21 cellular contexts compared by ENCODE assay signal in genomic region chr13:99893567-99893966, GRCh38.
"Had no signal": no experiment of that assay in that cellular context is flagged by ENCODE, and none has a peak within 500 bp of the region (broad histone marks: within the 10 kb centered on the region; RNA-seq: fewer than 3 reads in every experiment).

No MANE protein-coding gene starts in this region.

- H3K9me3 ChIP-seq: spleen, tibial nerve, uterus had no signal

- H3K27ac ChIP-seq: cardiac muscle cell, spleen, tibial nerve, uterus had no signal

- H3K36me3 Mint-ChIP-seq: activated naive CD4-positive, alpha-beta T cell treated with anti-CD3 and anti-CD28 coated beads, Interleukin-2, amount 50 U/mL, for 24 hours; natural killer cell treated with Interleukin-12 subunit alpha and Interleukin-12 subunit beta and Interleukin-15 and Interleukin-18, amount 100 ng/mL, for 72 hours; stimulated activated naive B cell treated with anti-CD40 and anti-IgM and Interleukin-4, amounts not matched to agents 10 μg/mL and 1 μg/mL and 100 μg/mL, for 72 hours had no signal

- H3K4me3 ChIP-seq: cardiac muscle cell, spleen, tibial nerve, uterus had no signal

- DNase-seq: activated CD4-positive, alpha-beta T cell treated with anti-CD3 and anti-CD28 coated beads, Interleukin-2, amount 10 ng/mL, durations not matched to agents 24 days and 14 days; activated CD4-positive, CD25-positive, alpha-beta regulatory T cell; activated CD8-positive, alpha-beta memory T cell treated with anti-CD3 and anti-CD28 coated beads, Interleukin-2, amount 50 U/mL, for 48 hours; activated effector memory CD4-positive, alpha-beta T cell treated with anti-CD3 and anti-CD28 coated beads, Interleukin-2, amount 50 U/mL, for 16 hours; activated T-cell treated with anti-CD3 and anti-CD28 coated beads, Interleukin-2, amount 50 U/mL, for 72 hours; erythroblast; foreskin melanocyte; hypothalamus; nucleus accumbens; spleen; stimulated activated CD4-positive, alpha-beta T cell treated with anti-CD3 and anti-CD28 coated beads, Interleukin-4, amount 100 ng/mL, for 4 hours; stimulated activated naive B cell treated with anti-CD40 and anti-IgM and Interleukin-4, amounts not matched to agents 10 μg/mL and 1 μg/mL and 100 μg/mL, for 72 hours; T-cell; T-helper 9 cell; uterus had no signal

- ATAC-seq: activated T-cell treated with anti-CD3 and anti-CD28 coated beads, Interleukin-2, amount 50 U/mL, for 72 hours; left lobe of liver; T-cell had no signal

- H3K9me3 Mint-ChIP-seq: activated CD4-positive, alpha-beta T cell treated with anti-CD3 and anti-CD28 coated beads, Interleukin-2, amount 10 ng/mL, durations not matched to agents 24 days and 14 days; activated naive CD4-positive, alpha-beta T cell treated with anti-CD3 and anti-CD28 coated beads, Interleukin-2, amount 50 U/mL, for 24 hours; activated T-cell treated with anti-CD3 and anti-CD28 coated beads, Interleukin-2, amount 50 U/mL, for 72 hours; mesothelial cell of epicardium; natural killer cell treated with Interleukin-12 subunit alpha and Interleukin-12 subunit beta and Interleukin-15 and Interleukin-18, amount 100 ng/mL, for 72 hours; stimulated activated naive B cell treated with anti-CD40 and anti-IgM and Interleukin-4, amounts not matched to agents 10 μg/mL and 1 μg/mL and 100 μg/mL, for 72 hours; T-cell had no signal

- H3K4me3 Mint-ChIP-seq: mesothelial cell of epicardium had no signal

- H3K27ac Mint-ChIP-seq: activated CD4-positive, alpha-beta T cell treated with anti-CD3 and anti-CD28 coated beads, Interleukin-2, amount 10 ng/mL, durations not matched to agents 24 days and 14 days; activated naive CD4-positive, alpha-beta T cell treated with anti-CD3 and anti-CD28 coated beads, Interleukin-2, amount 50 U/mL, for 24 hours; activated T-cell treated with anti-CD3 and anti-CD28 coated beads, Interleukin-2, amount 50 U/mL, for 72 hours; mesothelial cell of epicardium; natural killer cell treated with Interleukin-12 subunit alpha and Interleukin-12 subunit beta and Interleukin-15 and Interleukin-18, amount 100 ng/mL, for 72 hours; stimulated activated naive B cell treated with anti-CD40 and anti-IgM and Interleukin-4, amounts not matched to agents 10 μg/mL and 1 μg/mL and 100 μg/mL, for 72 hours; T-cell had no signal

- H3K36me3 ChIP-seq: cardiac muscle cell, spleen, tibial nerve, uterus had no signal
